Comparison of ENCODE assay signal across 23 cellular contexts in genomic region chr2:146720170-146720569, GRCh38.
"Had no signal": no experiment of that assay in that cellular context is flagged by ENCODE, and none has a peak within 500 bp of the region (broad histone marks: within the 10 kb centered on the region; RNA-seq: fewer than 3 reads in every experiment).

No MANE protein-coding gene starts in this region.

- H3K36me3 ChIP-seq: colonic mucosa, esophagus squamous epithelium, gastrocnemius medialis, heart right ventricle, left lung, lower lobe of right lung had no signal

- H3K27ac ChIP-seq: colonic mucosa, dorsolateral prefrontal cortex, epithelial cell of prostate, esophagus squamous epithelium, gastrocnemius medialis, heart right ventricle, left lung, lower lobe of right lung had no signal

- ATAC-seq: gastrocnemius medialis, heart right ventricle, left cardiac atrium, left lung, left ventricle myocardium superior, mucosa of descending colon had no signal

- DNase-seq: cerebellar nuclear complex; colonic mucosa; dermis blood vessel endothelial cell; dorsolateral prefrontal cortex; effector CD4-positive, alpha-beta T cell; effector memory CD4-positive, alpha-beta T cell; erythroblast; esophagus squamous epithelium; foreskin fibroblast; foreskin melanocyte; gastrocnemius medialis; glutamatergic neuron; head of caudate nucleus; heart right ventricle; hippocampal formation; left cardiac atrium; left ventricle myocardium superior; lower lobe of right lung; mesenchymal stem cell; mucosa of descending colon had no signal

- H3K4me3 ChIP-seq: colonic mucosa, dorsolateral prefrontal cortex, esophagus squamous epithelium, gastrocnemius medialis, heart right ventricle, left lung, lower lobe of right lung, mucosa of descending colon had no signal

- H3K4me1 Mint-ChIP-seq: mesothelial cell of epicardium had no signal

- H3K27me3 ChIP-seq: colonic mucosa, dorsolateral prefrontal cortex, gastrocnemius medialis, heart right ventricle, left lung had no signal

- H3K4me3 Mint-ChIP-seq: mesothelial cell of epicardium had no signal

- H3K9me3 ChIP-seq: colonic mucosa, gastrocnemius medialis, mucosa of descending colon had no signal

- H3K4me1 ChIP-seq: colonic mucosa, esophagus squamous epithelium, heart right ventricle, left lung, lower lobe of right lung had no signal

- H3K27ac Mint-ChIP-seq: mesothelial cell of epicardium had no signal
